In the genomic region with DNA sequence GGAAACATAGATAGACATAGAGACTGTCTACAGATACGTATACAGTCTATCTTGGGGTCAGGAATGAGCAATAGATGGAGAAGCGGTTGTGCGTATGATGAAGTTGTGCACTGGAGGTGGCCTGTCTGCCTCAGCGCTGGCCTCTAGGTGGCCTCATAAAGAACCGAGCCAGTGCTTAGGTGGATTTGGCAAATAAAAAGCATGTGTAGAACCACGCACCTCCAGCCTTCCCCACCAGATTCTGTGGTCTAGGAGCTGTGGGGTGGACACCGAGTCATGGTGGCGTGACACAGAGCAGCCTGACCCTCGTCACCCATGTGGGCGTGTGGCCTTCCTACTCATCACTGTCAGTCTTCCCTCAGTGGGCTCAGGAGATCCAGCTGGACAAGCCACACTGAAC, we compare ENCODE assay signal across 1 cellular context.
TF ChIP-seq lines count a peak whose summit lies in the region.

No MANE protein-coding gene starts in this region.

TF ChIP-seq in H1, 55 proteins besides CTCF, POLR2A, EP300 and RAD21:
- TF ChIP-seq, protein P1, sequence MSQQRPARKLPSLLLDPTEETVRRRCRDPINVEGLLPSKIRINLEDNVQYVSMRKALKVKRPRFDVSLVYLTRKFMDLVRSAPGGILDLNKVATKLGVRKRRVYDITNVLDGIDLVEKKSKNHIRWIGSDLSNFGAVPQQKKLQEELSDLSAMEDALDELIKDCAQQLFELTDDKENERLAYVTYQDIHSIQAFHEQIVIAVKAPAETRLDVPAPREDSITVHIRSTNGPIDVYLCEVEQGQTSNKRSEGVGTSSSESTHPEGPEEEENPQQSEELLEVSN (IDR thresholded peaks at IDR 0.05) = no peak
- TF ChIP-seq RXRA (IDR thresholded peaks at IDR 0.05; ENCODE audit: insufficient read depth, low read depth, low read length) = no peak
- no peak for TF ChIP-seq HDAC6 (IDR thresholded peaks at IDR 0.05; ENCODE audit: low read depth, low read length)
- TF ChIP-seq GABPA (IDR thresholded peaks at IDR 0.05; ENCODE audit: borderline replicate concordance, insufficient read depth, low read length) = no peak; the same call in 1 of the 2 replicates
- TF ChIP-seq SUZ12 (IDR thresholded peaks at IDR 0.05; ENCODE audit: low read length) = no peak
- TF ChIP-seq KDM1A (IDR thresholded peaks at IDR 0.05; ENCODE audit: borderline replicate concordance, low read length) = no peak
- TF ChIP-seq SIX5 (IDR thresholded peaks at IDR 0.05; ENCODE audit: low read depth, low read length) = no peak
- TF ChIP-seq KDM4A (IDR thresholded peaks at IDR 0.05; ENCODE audit: low read depth, low read length, severe bottlenecking) = no peak
- TF ChIP-seq TEAD4 (IDR thresholded peaks at IDR 0.05; ENCODE audit: low read depth, low read length) = no peak
- no peak for TF ChIP-seq RNF2 (IDR thresholded peaks at IDR 0.05; ENCODE audit: borderline replicate concordance, low read depth, low read length, missing control alignments, poor library complexity, severe bottlenecking)
- no peak for TF ChIP-seq CBX8 (IDR thresholded peaks at IDR 0.05; ENCODE audit: borderline replicate concordance, low read depth, low read length)
- TF ChIP-seq SP1 (IDR thresholded peaks at IDR 0.05; ENCODE audit: low read depth, low read length) = no peak
- no peak for TF ChIP-seq SAP30 (IDR thresholded peaks at IDR 0.05; ENCODE audit: insufficient read depth, insufficient replicate concordance, low read length)
